In genomic region chr5:138725885-138726457, GRCh38 we compare ENCODE assay signal across 9 cellular contexts. TPM values are rescaled to one million over a fixed set of nuclear protein-coding genes. Genes with fewer than 3 reads are reported as not detected.
A peak's percentile ranks its signal among the peaks of the same experiment; 100 is the strongest.
DNase-seq lines count a peak whose midpoint lies in the region; ATAC-seq and TF ChIP-seq lines count a peak whose summit lies in the region.
"Had no signal": no experiment of that assay in that cellular context is flagged by ENCODE, and none has a peak within 500 bp of the region (broad histone marks: within the 10 kb centered on the region; RNA-seq: fewer than 3 reads in every experiment).

No MANE protein-coding gene starts in this region.

- H3K4me1 ChIP-seq in Caco-2 (peaks cover 52% of the 10 kb centered on the region), right atrium auricular region (peaks cover 0 to 24% of the 10 kb centered on the region in 2 donors), prostate gland (replicated peaks) (peaks cover 11% of the 10 kb centered on the region)

- intact Hi-C loops in Caco-2 (cut with micrococcal nuclease; ENCODE audit: unreplicated experiment) (loop anchor here (1.0 to 5.0 kb wide), 5 partner anchors 18 to 129 kb away; no protein-coding TSS in a partner anchor), prostate gland (cut with DNase I) (loop anchor here (10.0 kb wide), 1 partner anchor 141 kb away; no protein-coding TSS in a partner anchor)

- H3K4me3 ChIP-seq in Caco-2 (ENCODE audit: low read depth, low read length) (no peak overlapping the region), right atrium auricular region (no peak overlapping the region), prostate gland (peak overlapping the region in 1 of 2 donors; percentile 11)

- CTCF ChIA-PET in Caco-2 (lab: Charles Lee) = interaction anchor here (0.9 to 1.7 kb wide), 8 partner anchors 10 to 150 kb away, joined by 3 to 9 read pairs (median 4); partner anchors contain the start of gene HSPA9
- CTCF ChIA-PET in WTC11 (lab: Charles Lee) = interaction anchor here (0.8 to 2.5 kb wide), 27 partner anchors 9 to 158 kb away, joined by 3 to 43 read pairs (median 5); partner anchors contain the start of gene CTNNA1

- H3K27me3 ChIP-seq in Caco-2 (replicated peaks; ENCODE audit: control insufficient read depth, insufficient read depth, low read length) (no peaks in the 10 kb centered on the region), right atrium auricular region (no peaks in the 10 kb centered on the region), prostate gland (replicated peaks; ENCODE audit: insufficient read depth) (no peaks in the 10 kb centered on the region)

- H3K4me3 Mint-ChIP-seq in Caco-2 (ENCODE audit: unreplicated experiment) = peak overlapping the region; percentile 22
- H3K4me3 Mint-ChIP-seq in WTC11 = peak overlapping the region; percentile 30; the same call in 1 of the 2 replicates
- H3K4me3 Mint-ChIP-seq: activated B cell treated with CpG ODN at 0.5 μM for 24 hours had no signal

- POLR2A ChIA-PET in Caco-2 (lab: Charles Lee) (interaction anchor here (0.6 to 1.4 kb wide), 3 partner anchors 27 to 713 kb away, joined by 3 to 10 read pairs (median 7); partner anchors contain the start of genes CTNNA1 and HSPA9), WTC11 (lab: Charles Lee) (interaction anchor here (0.8 to 1.5 kb wide), 4 partner anchors 78 to 567 kb away, joined by 3 to 6 read pairs (median 4); partner anchors contain the start of genes HSPA9 and MATR3)

- 49% methylated on average over 5 of the region's 5 CpGs for WGBS in prostate gland

- TF ChIP-seq POLR2A in prostate gland (IDR thresholded peaks at IDR 0.05) = no peak

- H3K27me3 Mint-ChIP-seq in Caco-2 (ENCODE audit: insufficient read depth, unreplicated experiment) (no peaks in the 10 kb centered on the region), WTC11 (ENCODE audit: low read depth) (no peaks in the 10 kb centered on the region; the same call in 1 of the 2 replicates)

- no peaks in the 10 kb centered on the region for H3K36me3 Mint-ChIP-seq in Caco-2 (ENCODE audit: insufficient read depth, unreplicated experiment)
- no peaks in the 10 kb centered on the region for H3K36me3 Mint-ChIP-seq in WTC11

- ATAC-seq in WTC11 (peak; percentile 33), HG03442 (IDR thresholded peaks at IDR 0.05; ENCODE audit: unreplicated experiment) (no peak), HG03196 (IDR thresholded peaks at IDR 0.05; ENCODE audit: unreplicated experiment) (no peak)

- no peaks in the 10 kb centered on the region; the same call in 1 of the 2 replicates for H3K36me3 ChIP-seq in Caco-2 (ENCODE audit: control insufficient read depth, insufficient read depth, low read length)
- H3K36me3 ChIP-seq in right atrium auricular region = no peaks in the 10 kb centered on the region
- H3K36me3 ChIP-seq in prostate gland = no peaks in the 10 kb centered on the region

- no peaks in the 10 kb centered on the region for H3K9me3 ChIP-seq in Caco-2
- H3K9me3 ChIP-seq in right atrium auricular region = no peaks in the 10 kb centered on the region
- H3K9me3 ChIP-seq in prostate gland = no peaks in the 10 kb centered on the region

- H3K27ac Mint-ChIP-seq in Caco-2 (ENCODE audit: unreplicated experiment) = peak overlapping the region; percentile 83
- peak overlapping the region; percentile 96 for H3K27ac Mint-ChIP-seq in WTC11
- H3K27ac Mint-ChIP-seq: activated B cell treated with CpG ODN at 0.5 μM for 24 hours had no signal

- H3K9me3 Mint-ChIP-seq in Caco-2 (ENCODE audit: unreplicated experiment) = no peaks in the 10 kb centered on the region
- no peaks in the 10 kb centered on the region for H3K9me3 Mint-ChIP-seq in WTC11
- H3K9me3 Mint-ChIP-seq: activated B cell treated with CpG ODN at 0.5 μM for 24 hours had no signal

- DNase-seq in Caco-2 (peak; percentile 66 to 84), WTC11 (ENCODE audit: low spot score) (no peak), right atrium auricular region (ENCODE audit: low spot score) (no peak), prostate gland (ENCODE audit: low spot score) (no peak), AG20443 (ENCODE audit: low spot score) (no peak), DMS79 treated with DMSO at 0.1 percent for 48 hours (lab: John Stamatoyannopoulos, UW) (no peak)
- DNase-seq: activated B cell treated with CpG ODN at 0.5 μM for 24 hours had no signal

- TF ChIP-seq CTCF in Caco-2 (IDR thresholded peaks at IDR 0.05; ENCODE audit: insufficient read depth in 1 of 2, low read depth in 1 of 2, low read length in 1 of 2, severe bottlenecking in 1 of 2, unreplicated experiment in 1 of 2) (no peak), WTC11 (IDR thresholded peaks at IDR 0.05) (no peak), right atrium auricular region (IDR thresholded peaks at IDR 0.05) (no peak), prostate gland (IDR thresholded peaks at IDR 0.05) (no peak)

- H3K27ac ChIP-seq in right atrium auricular region = peak overlapping the region; percentile 60 to 62
- peak overlapping the region; percentile 85 to 87 for H3K27ac ChIP-seq in prostate gland

- H3K4me1 Mint-ChIP-seq in Caco-2 (ENCODE audit: low read depth, unreplicated experiment) (peaks cover 39% of the 10 kb centered on the region), WTC11 (peaks cover 45% of the 10 kb centered on the region)

- no TSS peak for BruUV-seq in Caco-2 (replicated peaks; lab: Mats Ljungman, UMichigan)

TF ChIP-seq in WTC11, 78 proteins besides CTCF, POLR2A, EP300 and RAD21 (continues in another document):
- no peak for TF ChIP-seq ZNF232 (CRISPR knock-in tag; IDR thresholded peaks at IDR 0.05)
- no peak for TF ChIP-seq SP1 (CRISPR knock-in tag; conservative IDR thresholded peaks at IDR 0.05)
- no peak for TF ChIP-seq TEAD1 (CRISPR knock-in tag; IDR thresholded peaks at IDR 0.05)
- no peak for TF ChIP-seq NR3C1 (CRISPR knock-in tag; conservative IDR thresholded peaks at IDR 0.05; ENCODE audit: low read depth)
- TF ChIP-seq, protein P1, sequence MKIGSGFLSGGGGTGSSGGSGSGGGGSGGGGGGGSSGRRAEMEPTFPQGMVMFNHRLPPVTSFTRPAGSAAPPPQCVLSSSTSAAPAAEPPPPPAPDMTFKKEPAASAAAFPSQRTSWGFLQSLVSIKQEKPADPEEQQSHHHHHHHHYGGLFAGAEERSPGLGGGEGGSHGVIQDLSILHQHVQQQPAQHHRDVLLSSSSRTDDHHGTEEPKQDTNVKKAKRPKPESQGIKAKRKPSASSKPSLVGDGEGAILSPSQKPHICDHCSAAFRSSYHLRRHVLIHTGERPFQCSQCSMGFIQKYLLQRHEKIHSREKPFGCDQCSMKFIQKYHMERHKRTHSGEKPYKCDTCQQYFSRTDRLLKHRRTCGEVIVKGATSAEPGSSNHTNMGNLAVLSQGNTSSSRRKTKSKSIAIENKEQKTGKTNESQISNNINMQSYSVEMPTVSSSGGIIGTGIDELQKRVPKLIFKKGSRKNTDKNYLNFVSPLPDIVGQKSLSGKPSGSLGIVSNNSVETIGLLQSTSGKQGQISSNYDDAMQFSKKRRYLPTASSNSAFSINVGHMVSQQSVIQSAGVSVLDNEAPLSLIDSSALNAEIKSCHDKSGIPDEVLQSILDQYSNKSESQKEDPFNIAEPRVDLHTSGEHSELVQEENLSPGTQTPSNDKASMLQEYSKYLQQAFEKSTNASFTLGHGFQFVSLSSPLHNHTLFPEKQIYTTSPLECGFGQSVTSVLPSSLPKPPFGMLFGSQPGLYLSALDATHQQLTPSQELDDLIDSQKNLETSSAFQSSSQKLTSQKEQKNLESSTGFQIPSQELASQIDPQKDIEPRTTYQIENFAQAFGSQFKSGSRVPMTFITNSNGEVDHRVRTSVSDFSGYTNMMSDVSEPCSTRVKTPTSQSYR (CRISPR knock-in tag; IDR thresholded peaks at IDR 0.05) = no peak
- TF ChIP-seq, protein P2, sequence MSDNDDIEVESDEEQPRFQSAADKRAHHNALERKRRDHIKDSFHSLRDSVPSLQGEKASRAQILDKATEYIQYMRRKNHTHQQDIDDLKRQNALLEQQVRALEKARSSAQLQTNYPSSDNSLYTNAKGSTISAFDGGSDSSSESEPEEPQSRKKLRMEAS (CRISPR knock-in tag; IDR thresholded peaks at IDR 0.05) = no peak
- no peak for TF ChIP-seq CREB1 (CRISPR knock-in tag; IDR thresholded peaks at IDR 0.05)
- TF ChIP-seq FOXJ3 (CRISPR knock-in tag; IDR thresholded peaks at IDR 0.05; ENCODE audit: borderline replicate concordance) = no peak
- TF ChIP-seq ZNF219 (CRISPR knock-in tag; IDR thresholded peaks at IDR 0.05; ENCODE audit: borderline replicate concordance) = no peak
- no peak for TF ChIP-seq TP53 (CRISPR knock-in tag; IDR thresholded peaks at IDR 0.05)
- TF ChIP-seq MXD4 (CRISPR knock-in tag; IDR thresholded peaks at IDR 0.05; ENCODE audit: borderline replicate concordance) = no peak
- TF ChIP-seq, protein P3, sequence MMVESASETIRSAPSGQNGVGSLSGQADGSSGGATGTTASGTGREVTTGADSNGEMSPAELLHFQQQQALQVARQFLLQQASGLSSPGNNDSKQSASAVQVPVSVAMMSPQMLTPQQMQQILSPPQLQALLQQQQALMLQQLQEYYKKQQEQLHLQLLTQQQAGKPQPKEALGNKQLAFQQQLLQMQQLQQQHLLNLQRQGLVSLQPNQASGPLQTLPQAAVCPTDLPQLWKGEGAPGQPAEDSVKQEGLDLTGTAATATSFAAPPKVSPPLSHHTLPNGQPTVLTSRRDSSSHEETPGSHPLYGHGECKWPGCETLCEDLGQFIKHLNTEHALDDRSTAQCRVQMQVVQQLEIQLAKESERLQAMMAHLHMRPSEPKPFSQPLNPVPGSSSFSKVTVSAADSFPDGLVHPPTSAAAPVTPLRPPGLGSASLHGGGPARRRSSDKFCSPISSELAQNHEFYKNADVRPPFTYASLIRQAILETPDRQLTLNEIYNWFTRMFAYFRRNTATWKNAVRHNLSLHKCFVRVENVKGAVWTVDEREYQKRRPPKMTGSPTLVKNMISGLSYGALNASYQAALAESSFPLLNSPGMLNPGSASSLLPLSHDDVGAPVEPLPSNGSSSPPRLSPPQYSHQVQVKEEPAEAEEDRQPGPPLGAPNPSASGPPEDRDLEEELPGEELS (CRISPR knock-in tag; IDR thresholded peaks at IDR 0.05) = no peak
- TF ChIP-seq NFYB (CRISPR knock-in tag; conservative IDR thresholded peaks at IDR 0.05; ENCODE audit: low read depth) = no peak

RNA-seq across cellular contexts. Expression of gene CTNNA1, which starts 27.3 kb away (rescaled TPM):
- 392 and 403 TPM in 2 replicates for total RNA-seq in Caco-2 (2022)
- 297 to 309 TPM (median 309 TPM) in 3 replicates for total RNA-seq in WTC11 (2021)
- total RNA-seq in right atrium auricular region = 100 to 1,000 TPM; 247 to 288 TPM
- total RNA-seq in prostate gland = 100 to 1,000 TPM; 210 to 212 TPM

Comparison
In these comparisons a context has a peak if more than half of its experiments do, and no peak if none do; other contexts are left out.
1. DNase-seq: peak in Caco-2 (2 of 2); none in WTC11 (single experiment), right atrium auricular region (single experiment), prostate gland (single experiment), AG20443 (single experiment) and DMS79 treated with DMSO at 0.1 percent for 48 hours (single experiment).